In genomic region chr2:62348700-62349099, GRCh38 we compare ENCODE assay signal across 28 cellular contexts.
"Had no signal": no experiment of that assay in that cellular context is flagged by ENCODE, and none has a peak within 500 bp of the region (broad histone marks: within the 10 kb centered on the region; RNA-seq: fewer than 3 reads in every experiment).

No MANE protein-coding gene starts in this region.

- H3K4me1 Mint-ChIP-seq: immature natural killer cell, mesothelial cell of epicardium had no signal

- H3K9me3 Mint-ChIP-seq: stimulated activated effector memory CD8-positive, alpha-beta T cell treated with anti-CD3 and anti-CD28 coated beads, Interleukin-12 subunit alpha, Interleukin-12 subunit beta, amount 100 ng/mL, for 72 hours had no signal

- H3K27ac Mint-ChIP-seq: activated naive CD8-positive, alpha-beta T cell; activated T-cell treated with anti-CD3 and anti-CD28 coated beads, Interleukin-2, amount 50 U/mL, for 72 hours; immature natural killer cell; mesothelial cell of epicardium; naive B cell; nephron progenitor cell; progenitor cell of endocrine pancreas; stimulated activated effector memory CD8-positive, alpha-beta T cell treated with anti-CD3 and anti-CD28 coated beads, Interleukin-12 subunit alpha, Interleukin-12 subunit beta, amount 100 ng/mL, for 72 hours had no signal

- DNase-seq: activated CD4-positive, alpha-beta T cell treated with anti-CD3 and anti-CD28 coated beads for 4 hours; activated CD4-positive, alpha-beta T cell treated with anti-CD3 and anti-CD28 coated beads, Interleukin-2, amount 50 U/mL, for 4 hours; activated naive CD4-positive, alpha-beta T cell treated with Interleukin-2 at 50 U/mL for 16 hours; activated T-cell treated with anti-CD3 and anti-CD28 coated beads for 4 hours; activated T-cell treated with anti-CD3 and anti-CD28 coated beads, Interleukin-2, amount 50 U/mL, for 72 hours; adrenal gland; aorta; body of pancreas; dermis blood vessel endothelial cell; effector CD4-positive, alpha-beta T cell; foreskin keratinocyte; heart left ventricle; hypothalamus; immature natural killer cell; kidney; left colon; naive B cell; nephron progenitor cell; stimulated activated CD4-positive, alpha-beta T cell treated with anti-CD3 and anti-CD28 coated beads, Interleukin-12 subunit alpha, Interleukin-12 subunit beta, amount 100 ng/mL, for 4 hours; stimulated activated CD4-positive, alpha-beta T cell treated with anti-CD3 and anti-CD28 coated beads, Interleukin-4, amount 100 ng/mL, for 1 hour; stomach; thyroid gland; upper lobe of left lung had no signal

- H3K27me3 Mint-ChIP-seq: activated naive CD8-positive, alpha-beta T cell; naive B cell; progenitor cell of endocrine pancreas had no signal

- H3K4me3 Mint-ChIP-seq: activated naive CD8-positive, alpha-beta T cell; activated T-cell treated with anti-CD3 and anti-CD28 coated beads, Interleukin-2, amount 50 U/mL, for 72 hours; immature natural killer cell; mesothelial cell of epicardium; naive B cell; nephron progenitor cell; stimulated activated effector memory CD8-positive, alpha-beta T cell treated with anti-CD3 and anti-CD28 coated beads, Interleukin-12 subunit alpha, Interleukin-12 subunit beta, amount 100 ng/mL, for 72 hours had no signal

- H3K36me3 Mint-ChIP-seq: stimulated activated effector memory CD8-positive, alpha-beta T cell treated with anti-CD3 and anti-CD28 coated beads, Interleukin-12 subunit alpha, Interleukin-12 subunit beta, amount 100 ng/mL, for 72 hours had no signal

- ATAC-seq: activated T-cell treated with anti-CD3 and anti-CD28 coated beads, Interleukin-2, amount 50 U/mL, for 72 hours; body of pancreas; foreskin keratinocyte; heart left ventricle; left colon; sciatic nerve; stimulated activated effector memory CD8-positive, alpha-beta T cell treated with anti-CD3 and anti-CD28 coated beads, Interleukin-12 subunit alpha, Interleukin-12 subunit beta, amount 100 ng/mL, for 72 hours had no signal
